16 cellular contexts compared by ENCODE assay signal in the genomic region with DNA sequence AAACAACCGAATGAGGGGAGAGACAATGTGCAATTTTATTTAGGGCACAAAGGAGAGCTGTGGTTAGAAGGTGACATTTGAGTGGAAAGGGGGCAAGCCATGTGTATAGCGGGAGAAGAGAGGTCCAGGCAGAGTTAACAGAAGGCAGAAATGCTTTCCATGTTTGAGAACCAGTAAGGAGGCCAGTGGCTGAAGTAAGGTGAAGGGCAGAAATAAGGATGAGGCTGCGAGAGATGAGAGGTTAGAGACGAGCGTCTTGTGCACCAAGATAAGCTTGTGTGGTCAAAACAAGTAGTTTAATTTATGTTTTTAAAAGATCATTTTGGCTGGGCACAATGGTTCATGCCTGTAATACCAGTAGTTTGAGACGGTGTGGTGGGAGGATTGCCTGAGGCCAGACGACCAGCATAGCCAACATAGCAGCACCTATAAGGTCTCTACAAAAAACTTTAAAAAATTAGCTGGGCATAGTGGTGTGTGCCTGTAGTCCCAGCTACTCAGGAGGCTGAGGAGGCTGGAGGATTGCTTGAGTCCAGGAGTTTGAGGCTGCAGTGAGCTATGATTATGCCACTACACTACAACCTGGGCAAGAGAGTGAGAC. TPM values are rescaled to one million over a fixed set of nuclear protein-coding genes. Genes with fewer than 3 reads are reported as not detected.
A peak's percentile ranks its signal among the peaks of the same experiment; 100 is the strongest.
DNase-seq lines count a peak whose midpoint lies in the region; ATAC-seq and TF ChIP-seq lines count a peak whose summit lies in the region.
"Had no signal": no experiment of that assay in that cellular context is flagged by ENCODE, and none has a peak within 500 bp of the region (broad histone marks: within the 10 kb centered on the region; RNA-seq: fewer than 3 reads in every experiment).

No MANE protein-coding gene starts in this region.

- peaks cover 71% of the 10 kb centered on the region for H3K4me1 Mint-ChIP-seq in stimulated activated naive CD8-positive, alpha-beta T cell treated with anti-CD3 and anti-CD28 coated beads, Interleukin-15, Interleukin-2, amounts not matched to agents 100 ng/mL and 50 ng/mL, for 24 hours (ENCODE audit: low read depth)
- H3K4me1 Mint-ChIP-seq in WTC11 (no peaks in the 10 kb centered on the region), nephron progenitor cell (peaks cover 14% of the 10 kb centered on the region), Calu3 (ENCODE audit: low read depth, unreplicated experiment) (no peaks in the 10 kb centered on the region)

- DNase-seq in stimulated activated naive CD8-positive, alpha-beta T cell treated with anti-CD3 and anti-CD28 coated beads, Interleukin-15, Interleukin-2, amounts not matched to agents 100 U/mL and 50 U/mL, for 24 hours = no peak
- no peak for DNase-seq in WTC11 (ENCODE audit: low spot score)
- no peak for DNase-seq in nephron progenitor cell
- DNase-seq in NCI-H128 (lab: John Stamatoyannopoulos, UW; ENCODE audit: unreplicated experiment) = no peak
- no peak for DNase-seq in NCI-H1105 (lab: John Stamatoyannopoulos, UW)
- DNase-seq in Calu3 = no peak
- DNase-seq: BE2C; CD4-positive, alpha-beta memory T cell; DND-41; GF-D8; MM.1S; NCI-H1105 treated with DMSO at 0.1 percent for 48 hours; NCI-H187 treated with DMSO at 0.1 percent for 48 hours; NCI-H446 had no signal

- CTCF ChIA-PET in WTC11 (lab: Charles Lee) = no interaction called here
- CTCF ChIA-PET in Calu3 (lab: Charles Lee) = no interaction called here

- intact Hi-C loops in Calu3 (cut with micrococcal nuclease; ENCODE audit: unreplicated experiment) = no loop called here

- no peak for TF ChIP-seq CTCF in WTC11 (IDR thresholded peaks at IDR 0.05)
- TF ChIP-seq CTCF in nephron progenitor cell (IDR thresholded peaks at IDR 0.05) = no peak
- no peak for TF ChIP-seq CTCF in Calu3 (IDR thresholded peaks at IDR 0.05; ENCODE audit: unreplicated experiment)

- ATAC-seq in stimulated activated naive CD8-positive, alpha-beta T cell treated with anti-CD3 and anti-CD28 coated beads, Interleukin-15, Interleukin-2, amounts not matched to agents 100 U/mL and 50 U/mL, for 24 hours = no peak
- ATAC-seq in WTC11 = no peak

- peak overlapping the region; percentile 24 for H3K27ac Mint-ChIP-seq in stimulated activated naive CD8-positive, alpha-beta T cell treated with anti-CD3 and anti-CD28 coated beads, Interleukin-15, Interleukin-2, amounts not matched to agents 100 ng/mL and 50 ng/mL, for 24 hours
- H3K27ac Mint-ChIP-seq in WTC11 (peak overlapping the region; percentile 0; the same call in 1 of the 2 replicates), nephron progenitor cell (peak overlapping the region; percentile 4), Calu3 (ENCODE audit: unreplicated experiment) (no peak overlapping the region)

- POLR2A ChIA-PET in WTC11 (lab: Charles Lee) = no interaction called here

- no TSS peak for BruUV-seq in Calu3 (replicated peaks; lab: Mats Ljungman, UMichigan)

- H3K27me3 Mint-ChIP-seq in stimulated activated naive CD8-positive, alpha-beta T cell treated with anti-CD3 and anti-CD28 coated beads, Interleukin-15, Interleukin-2, amounts not matched to agents 100 ng/mL and 50 ng/mL, for 24 hours = no peaks in the 10 kb centered on the region
- H3K27me3 Mint-ChIP-seq in WTC11 (ENCODE audit: low read depth) (no peaks in the 10 kb centered on the region), nephron progenitor cell (ENCODE audit: low read depth, poor library complexity) (no peaks in the 10 kb centered on the region), Calu3 (ENCODE audit: unreplicated experiment) (no peaks in the 10 kb centered on the region)
- H3K27me3 Mint-ChIP-seq: CD4-positive, alpha-beta memory T cell had no signal

- H3K36me3 Mint-ChIP-seq in stimulated activated naive CD8-positive, alpha-beta T cell treated with anti-CD3 and anti-CD28 coated beads, Interleukin-15, Interleukin-2, amounts not matched to agents 100 ng/mL and 50 ng/mL, for 24 hours (ENCODE audit: low read depth) = peaks cover 22% of the 10 kb centered on the region
- peaks cover 13% of the 10 kb centered on the region for H3K36me3 Mint-ChIP-seq in WTC11
- peaks cover 56% of the 10 kb centered on the region for H3K36me3 Mint-ChIP-seq in nephron progenitor cell (ENCODE audit: low read depth)
- no peaks in the 10 kb centered on the region for H3K36me3 Mint-ChIP-seq in Calu3 (ENCODE audit: insufficient read depth, unreplicated experiment)

- no peaks in the 10 kb centered on the region for H3K9me3 Mint-ChIP-seq in stimulated activated naive CD8-positive, alpha-beta T cell treated with anti-CD3 and anti-CD28 coated beads, Interleukin-15, Interleukin-2, amounts not matched to agents 100 ng/mL and 50 ng/mL, for 24 hours
- peaks cover 5% of the 10 kb centered on the region for H3K9me3 Mint-ChIP-seq in WTC11
- no peaks in the 10 kb centered on the region for H3K9me3 Mint-ChIP-seq in nephron progenitor cell
- H3K9me3 Mint-ChIP-seq in Calu3 (ENCODE audit: low read depth, unreplicated experiment) = no peaks in the 10 kb centered on the region
- H3K9me3 Mint-ChIP-seq: CD4-positive, alpha-beta memory T cell had no signal

- no peak overlapping the region for H3K4me3 Mint-ChIP-seq in stimulated activated naive CD8-positive, alpha-beta T cell treated with anti-CD3 and anti-CD28 coated beads, Interleukin-15, Interleukin-2, amounts not matched to agents 100 ng/mL and 50 ng/mL, for 24 hours
- no peak overlapping the region for H3K4me3 Mint-ChIP-seq in WTC11
- H3K4me3 Mint-ChIP-seq in nephron progenitor cell = no peak overlapping the region
- no peak overlapping the region for H3K4me3 Mint-ChIP-seq in Calu3 (ENCODE audit: low read depth, unreplicated experiment)

TF ChIP-seq in WTC11, 78 proteins besides CTCF, POLR2A, EP300 and RAD21:
- TF ChIP-seq, protein P1, sequence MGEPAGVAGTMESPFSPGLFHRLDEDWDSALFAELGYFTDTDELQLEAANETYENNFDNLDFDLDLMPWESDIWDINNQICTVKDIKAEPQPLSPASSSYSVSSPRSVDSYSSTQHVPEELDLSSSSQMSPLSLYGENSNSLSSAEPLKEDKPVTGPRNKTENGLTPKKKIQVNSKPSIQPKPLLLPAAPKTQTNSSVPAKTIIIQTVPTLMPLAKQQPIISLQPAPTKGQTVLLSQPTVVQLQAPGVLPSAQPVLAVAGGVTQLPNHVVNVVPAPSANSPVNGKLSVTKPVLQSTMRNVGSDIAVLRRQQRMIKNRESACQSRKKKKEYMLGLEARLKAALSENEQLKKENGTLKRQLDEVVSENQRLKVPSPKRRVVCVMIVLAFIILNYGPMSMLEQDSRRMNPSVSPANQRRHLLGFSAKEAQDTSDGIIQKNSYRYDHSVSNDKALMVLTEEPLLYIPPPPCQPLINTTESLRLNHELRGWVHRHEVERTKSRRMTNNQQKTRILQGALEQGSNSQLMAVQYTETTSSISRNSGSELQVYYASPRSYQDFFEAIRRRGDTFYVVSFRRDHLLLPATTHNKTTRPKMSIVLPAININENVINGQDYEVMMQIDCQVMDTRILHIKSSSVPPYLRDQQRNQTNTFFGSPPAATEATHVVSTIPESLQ (CRISPR knock-in tag; IDR thresholded peaks at IDR 0.05) = no peak
- TF ChIP-seq ZNF232 (CRISPR knock-in tag; IDR thresholded peaks at IDR 0.05) = no peak
- no peak for TF ChIP-seq MYBL2 (CRISPR knock-in tag; IDR thresholded peaks at IDR 0.05)
- TF ChIP-seq, protein P2, sequence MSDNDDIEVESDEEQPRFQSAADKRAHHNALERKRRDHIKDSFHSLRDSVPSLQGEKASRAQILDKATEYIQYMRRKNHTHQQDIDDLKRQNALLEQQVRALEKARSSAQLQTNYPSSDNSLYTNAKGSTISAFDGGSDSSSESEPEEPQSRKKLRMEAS (CRISPR knock-in tag; IDR thresholded peaks at IDR 0.05) = no peak

RNA-seq across cellular contexts. Expression of a gene that starts 8.5 kb away (rescaled TPM):
- total RNA-seq in WTC11 (2021) = 64.1 to 85.4 TPM (median 71.4 TPM) in 3 replicates
- total RNA-seq in Calu3 (2022) = 34.6 and 44.4 TPM in 2 replicates

RNA-seq across cellular contexts. Expression of a gene that starts 8.7 kb away (rescaled TPM):
- total RNA-seq in WTC11 (2021) = not detected in 3 replicates
- not detected in 2 replicates for total RNA-seq in Calu3 (2022)
- total RNA-seq: CD4-positive, alpha-beta memory T cell; H4 had no signal
